In genomic region chr22:28904211-28904808, GRCh38 we compare ENCODE assay signal across 11 cellular contexts. TPM values are rescaled to one million over a fixed set of nuclear protein-coding genes. Genes with fewer than 3 reads are reported as not detected.
DNase-seq lines count a peak whose midpoint lies in the region; ATAC-seq and TF ChIP-seq lines count a peak whose summit lies in the region.
"Had no signal": no experiment of that assay in that cellular context is flagged by ENCODE, and none has a peak within 500 bp of the region (broad histone marks: within the 10 kb centered on the region; RNA-seq: fewer than 3 reads in every experiment).

No MANE protein-coding gene starts in this region.

- no peaks in the 10 kb centered on the region for H3K36me3 Mint-ChIP-seq in mesothelial cell of epicardium

- H3K9ac ChIP-seq in MM.1S (ENCODE audit: low read length): no peak overlapping the region

- intact Hi-C loops in esophagus muscularis mucosa (cut with DNase I): no loop called here

- no peak for TF ChIP-seq EP300 in esophagus muscularis mucosa (IDR thresholded peaks at IDR 0.05)
- TF ChIP-seq EP300 in upper lobe of left lung (IDR thresholded peaks at IDR 0.05): no peak

- H2AFZ ChIP-seq in MM.1S (ENCODE audit: low read length): no peak overlapping the region

- H3K9me2 ChIP-seq in MM.1S (replicated peaks; ENCODE audit: insufficient read depth, low read length): no peaks in the 10 kb centered on the region

- H3K79me2 ChIP-seq in MM.1S (ENCODE audit: low read length): peaks cover 44% of the 10 kb centered on the region

- TF ChIP-seq POLR2A in esophagus muscularis mucosa (IDR thresholded peaks at IDR 0.05; ENCODE audit: low read depth) (no peak), upper lobe of left lung (IDR thresholded peaks at IDR 0.05) (no peak)

- no peaks in the 10 kb centered on the region for H3K27me3 Mint-ChIP-seq in mesothelial cell of epicardium (ENCODE audit: low read depth)

- peaks cover 80% of the 10 kb centered on the region for H3K4me1 Mint-ChIP-seq in mesothelial cell of epicardium

- peak; percentile 2 for DNase-seq in T1000 (lab: John Stamatoyannopoulos, UW)
- DNase-seq in esophagus muscularis mucosa (ENCODE audit: extremely low spot score): no peak
- DNase-seq in mesothelial cell of epicardium (ENCODE audit: low spot score in 2 of 2, unreplicated experiment in 2 of 2): no peak
- no peak for DNase-seq in upper lobe of left lung
- no peak for DNase-seq in activated T-cell treated with anti-CD3 and anti-CD28 coated beads, Interleukin-2, amount 50 U/mL, for 1 hour
- no peak for DNase-seq in MM.1S
- no peak for DNase-seq in NCI-H524 treated with DMSO at 0.1 percent for 48 hours (lab: John Stamatoyannopoulos, UW)
- DNase-seq: activated CD8-positive, alpha-beta T cell treated with anti-CD3 and anti-CD28 coated beads for 36 hours; GDM1; small intestine had no signal

- no peaks in the 10 kb centered on the region for H3F3A ChIP-seq in MM.1S (ENCODE audit: insufficient read depth, low read length)

- H3K4me3 ChIP-seq in esophagus muscularis mucosa (no peak overlapping the region), upper lobe of left lung (no peak overlapping the region), MM.1S (ENCODE audit: low read length) (no peak overlapping the region)

- WGBS in esophagus muscularis mucosa: 34% methylated on average over 7 of the region's 7 CpGs
- WGBS in upper lobe of left lung, 2 donors: 37 to 38% methylated on average over 7 of the region's 7 CpGs

- no peaks in the 10 kb centered on the region for H3K27me3 ChIP-seq in esophagus muscularis mucosa
- H3K27me3 ChIP-seq in upper lobe of left lung: no peaks in the 10 kb centered on the region
- H3K27me3 ChIP-seq in MM.1S (replicated peaks; ENCODE audit: insufficient read depth, low read length): no peaks in the 10 kb centered on the region

- H3K27ac Mint-ChIP-seq in mesothelial cell of epicardium: peak overlapping the region; percentile 97
- H3K27ac Mint-ChIP-seq: activated CD8-positive, alpha-beta T cell treated with anti-CD3 and anti-CD28 coated beads for 36 hours; stimulated activated effector memory CD8-positive, alpha-beta T cell treated with anti-CD3 and anti-CD28 coated beads, Interleukin-12 subunit alpha, Interleukin-12 subunit beta, amount 100 ng/mL, for 72 hours had no signal

- H4K20me1 ChIP-seq in MM.1S (ENCODE audit: insufficient read depth, low read length): no peaks in the 10 kb centered on the region

- H3K4me1 ChIP-seq in esophagus muscularis mucosa (peaks cover 49 to 81% (median 75%) of the 10 kb centered on the region in 4 donors), upper lobe of left lung (peaks cover 26 to 38% (median 32%) of the 10 kb centered on the region in 4 donors), MM.1S (ENCODE audit: low read length) (0 out of 2 replicates have a peak, but pooled peaks cover 3% of the 10 kb centered on the region)

- H3K9me3 ChIP-seq in esophagus muscularis mucosa (no peaks in the 10 kb centered on the region), upper lobe of left lung (no peaks in the 10 kb centered on the region), MM.1S (replicated peaks; ENCODE audit: insufficient read depth, low read length) (no peaks in the 10 kb centered on the region)

- H3K27ac ChIP-seq in esophagus muscularis mucosa (replicated peaks in 1 of 4): peak overlapping the region; percentile 64 to 72 (median 66)
- peak overlapping the region; percentile 17 to 65 (median 37) for H3K27ac ChIP-seq in upper lobe of left lung
- no peak overlapping the region for H3K27ac ChIP-seq in MM.1S (ENCODE audit: low read length)

- H3K4me3 Mint-ChIP-seq in mesothelial cell of epicardium: peak overlapping the region; percentile 25
- H3K4me3 Mint-ChIP-seq: activated CD8-positive, alpha-beta T cell treated with anti-CD3 and anti-CD28 coated beads for 36 hours; stimulated activated effector memory CD8-positive, alpha-beta T cell treated with anti-CD3 and anti-CD28 coated beads, Interleukin-12 subunit alpha, Interleukin-12 subunit beta, amount 100 ng/mL, for 72 hours had no signal

- no peaks in the 10 kb centered on the region for H3K9me3 Mint-ChIP-seq in mesothelial cell of epicardium
- H3K9me3 Mint-ChIP-seq: activated CD8-positive, alpha-beta T cell treated with anti-CD3 and anti-CD28 coated beads for 36 hours; stimulated activated effector memory CD8-positive, alpha-beta T cell treated with anti-CD3 and anti-CD28 coated beads, Interleukin-12 subunit alpha, Interleukin-12 subunit beta, amount 100 ng/mL, for 72 hours had no signal

- ATAC-seq in upper lobe of left lung (ENCODE audit: low FRiP score in 2 of 2): peak in 1 of 2 donors; percentile 10
- ATAC-seq: activated CD8-positive, alpha-beta T cell treated with anti-CD3 and anti-CD28 coated beads for 36 hours; stimulated activated effector memory CD8-positive, alpha-beta T cell treated with anti-CD3 and anti-CD28 coated beads, Interleukin-12 subunit alpha, Interleukin-12 subunit beta, amount 100 ng/mL, for 72 hours had no signal

- no peak overlapping the region for H3K4me2 ChIP-seq in MM.1S (ENCODE audit: low read depth, low read length)

- no peaks in the 10 kb centered on the region for H3K36me3 ChIP-seq in esophagus muscularis mucosa
- H3K36me3 ChIP-seq in upper lobe of left lung: no peaks in the 10 kb centered on the region
- no peaks in the 10 kb centered on the region for H3K36me3 ChIP-seq in MM.1S (replicated peaks; ENCODE audit: insufficient read depth, low read length)

- TF ChIP-seq CTCF in esophagus muscularis mucosa (IDR thresholded peaks at IDR 0.05) (no peak), mesothelial cell of epicardium (IDR thresholded peaks at IDR 0.05; ENCODE audit: unreplicated experiment) (no peak), upper lobe of left lung (IDR thresholded peaks at IDR 0.05) (no peak), MM.1S (IDR thresholded peaks at IDR 0.05; ENCODE audit: low read length) (no peak)

RNA-seq across cellular contexts. Expression of gene ZNRF3, which starts 20.9 kb away (rescaled TPM):
- total RNA-seq in esophagus muscularis mucosa (10 to 100 TPM; 12.9 to 29.7 (median 21.9) TPM), mesothelial cell of epicardium (35.9 to 37.3 TPM (median 36.4 TPM) in 3 replicates), upper lobe of left lung (10 to 100 TPM; 11.4 to 16.9 (median 14.4) TPM)
